Comparison of ENCODE assay signal across 1 cellular context in genomic region chr1:150322310-150322709, GRCh38.
A peak's percentile ranks its signal among the peaks of the same experiment; 100 is the strongest.
TF ChIP-seq lines count a peak whose summit lies in the region.

No MANE protein-coding gene starts in this region.

TF ChIP-seq in K562, 482 proteins besides CTCF, POLR2A, EP300 and RAD21:
- TF ChIP-seq STAT5A (IDR thresholded peaks at IDR 0.05; ENCODE audit: borderline replicate concordance, low read length) = 0 out of 2 replicates have a peak, but pooled peaks have one; percentile 11
- no peak for TF ChIP-seq E2F1 (CRISPR knock-in tag; IDR thresholded peaks at IDR 0.05)
- no peak for TF ChIP-seq CEBPG (CRISPR knock-in tag; IDR thresholded peaks at IDR 0.05)
- TF ChIP-seq CEBPG (tag; conservative IDR thresholded peaks at IDR 0.05 in 1 of 2, IDR thresholded peaks at IDR 0.05 in 1 of 2) = peak in 1 of 2 experiments; percentile 39; a peak in 2 of 4 replicates
- peak; percentile 42; the same call in 1 of the 2 replicates for TF ChIP-seq CEBPB (tag; IDR thresholded peaks at IDR 0.05)
TF ChIP-seq in K562: peak in this region for 3.
